1 cellular context compared by ENCODE assay signal in genomic region chr12:12201274-12201758, GRCh38.
TF ChIP-seq lines count a peak whose summit lies in the region.

No MANE protein-coding gene starts in this region.

TF ChIP-seq in IMR-90, 13 proteins besides CTCF, POLR2A, EP300 and RAD21:
- no peak for TF ChIP-seq MAFK (IDR thresholded peaks at IDR 0.05; ENCODE audit: low read depth, low read length)
- no peak for TF ChIP-seq USF2 (IDR thresholded peaks at IDR 0.05; ENCODE audit: low read depth, low read length)
- TF ChIP-seq FOS (IDR thresholded peaks at IDR 0.05; ENCODE audit: low read depth, low read length), result no peak
- no peak for TF ChIP-seq BHLHE40 (IDR thresholded peaks at IDR 0.05; ENCODE audit: low read depth, low read length)
- TF ChIP-seq CEBPB (IDR thresholded peaks at IDR 0.05; ENCODE audit: low read depth, low read length), result no peak
